1 cellular context compared by ENCODE assay signal in the genomic region with DNA sequence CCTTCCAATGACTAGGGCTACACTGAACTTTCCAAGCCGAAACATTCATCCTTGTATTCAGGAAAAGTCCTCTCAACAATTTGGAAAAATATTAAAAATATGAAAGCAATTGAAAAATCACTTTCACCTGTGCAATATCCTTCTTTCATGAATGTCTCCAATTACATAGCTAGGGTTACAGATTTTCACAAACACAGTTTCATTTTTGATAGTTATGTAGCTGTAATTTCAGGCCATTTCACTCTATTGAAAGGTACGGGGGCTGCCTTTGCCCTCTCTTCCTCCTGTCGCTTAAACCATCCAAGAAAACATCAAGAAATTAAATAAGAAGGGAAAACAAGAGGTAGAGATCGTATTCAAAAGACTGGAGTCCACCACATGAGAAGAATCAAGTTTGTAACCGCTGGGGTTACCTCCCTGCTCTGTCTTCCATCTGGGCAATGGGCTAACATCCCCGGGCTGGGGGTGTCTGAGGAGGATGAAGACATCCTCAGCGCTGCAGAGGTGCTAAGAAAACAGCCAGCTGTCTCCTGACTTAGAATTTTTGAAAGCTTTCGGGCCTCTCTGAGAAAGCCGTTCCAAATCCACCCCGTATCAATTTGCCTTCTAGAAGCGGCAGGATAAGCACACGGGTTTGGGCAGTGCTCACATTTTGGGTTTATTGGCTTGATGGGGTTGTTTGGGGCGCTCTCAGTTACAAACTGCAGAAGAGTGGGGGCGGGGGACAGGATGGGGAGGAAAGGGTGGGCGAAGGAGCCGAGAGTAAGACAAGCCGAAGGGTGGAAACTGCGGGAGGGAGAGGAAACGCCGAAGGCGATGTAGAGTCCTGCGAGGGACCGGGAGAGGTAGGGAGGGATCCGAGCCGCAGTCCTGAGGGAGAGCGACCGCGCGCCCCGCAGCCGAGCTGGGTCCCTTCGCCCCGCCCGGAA.
TF ChIP-seq lines count a peak whose summit lies in the region.

No MANE protein-coding gene starts in this region.

TF ChIP-seq in SK-N-SH, 30 proteins besides CTCF, POLR2A, EP300 and RAD21 (continued from another document):
- TF ChIP-seq, protein P1, sequence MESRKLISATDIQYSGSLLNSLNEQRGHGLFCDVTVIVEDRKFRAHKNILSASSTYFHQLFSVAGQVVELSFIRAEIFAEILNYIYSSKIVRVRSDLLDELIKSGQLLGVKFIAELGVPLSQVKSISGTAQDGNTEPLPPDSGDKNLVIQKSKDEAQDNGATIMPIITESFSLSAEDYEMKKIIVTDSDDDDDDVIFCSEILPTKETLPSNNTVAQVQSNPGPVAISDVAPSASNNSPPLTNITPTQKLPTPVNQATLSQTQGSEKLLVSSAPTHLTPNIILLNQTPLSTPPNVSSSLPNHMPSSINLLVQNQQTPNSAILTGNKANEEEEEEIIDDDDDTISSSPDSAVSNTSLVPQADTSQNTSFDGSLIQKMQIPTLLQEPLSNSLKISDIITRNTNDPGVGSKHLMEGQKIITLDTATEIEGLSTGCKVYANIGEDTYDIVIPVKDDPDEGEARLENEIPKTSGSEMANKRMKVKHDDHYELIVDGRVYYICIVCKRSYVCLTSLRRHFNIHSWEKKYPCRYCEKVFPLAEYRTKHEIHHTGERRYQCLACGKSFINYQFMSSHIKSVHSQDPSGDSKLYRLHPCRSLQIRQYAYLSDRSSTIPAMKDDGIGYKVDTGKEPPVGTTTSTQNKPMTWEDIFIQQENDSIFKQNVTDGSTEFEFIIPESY (IDR thresholded peaks at IDR 0.05; ENCODE audit: borderline replicate concordance, low read depth), result no peak
